Comparison of ENCODE assay signal across 9 cellular contexts in genomic region chr3:142180761-142181362, GRCh38. TPM values are rescaled to one million over a fixed set of nuclear protein-coding genes. Genes with fewer than 3 reads are reported as not detected.
A peak's percentile ranks its signal among the peaks of the same experiment; 100 is the strongest.
DNase-seq lines count a peak whose midpoint lies in the region; ATAC-seq and TF ChIP-seq lines count a peak whose summit lies in the region.
"Had no signal": no experiment of that assay in that cellular context is flagged by ENCODE, and none has a peak within 500 bp of the region (broad histone marks: within the 10 kb centered on the region; RNA-seq: fewer than 3 reads in every experiment).

No MANE protein-coding gene starts in this region.

- no peak overlapping the region for H3K4me3 ChIP-seq in GM06990 (replicated peaks; ENCODE audit: low read depth, low read length)
- H3K4me3 ChIP-seq in left lung = no peak overlapping the region
- H3K4me3 ChIP-seq in upper lobe of left lung = no peak overlapping the region

- TF ChIP-seq EP300 in upper lobe of left lung (IDR thresholded peaks at IDR 0.05) = no peak

- no peak overlapping the region for H3K4me3 Mint-ChIP-seq in brain

- TF ChIP-seq POLR2A in upper lobe of left lung (IDR thresholded peaks at IDR 0.05) = no peak

- no peak overlapping the region for H3K27ac ChIP-seq in left lung
- no peak overlapping the region for H3K27ac ChIP-seq in upper lobe of left lung
- H3K27ac ChIP-seq: epithelial cell of prostate had no signal

- intact Hi-C loops in left lung (cut with DNase I) = no loop called here

- peaks cover 35% of the 10 kb centered on the region for H3K36me3 Mint-ChIP-seq in brain

- H3K27me3 ChIP-seq in GM06990 (replicated peaks; ENCODE audit: control insufficient read depth, insufficient read depth, low read length) (no peaks in the 10 kb centered on the region), left lung (no peaks in the 10 kb centered on the region), upper lobe of left lung (no peaks in the 10 kb centered on the region)

- H3K27ac Mint-ChIP-seq in brain = no peak overlapping the region

- H3K9me3 Mint-ChIP-seq in brain = no peaks in the 10 kb centered on the region

- no peaks in the 10 kb centered on the region for H3K4me1 Mint-ChIP-seq in brain

- peak; percentile 49 for TF ChIP-seq CTCF in GM06990 (IDR thresholded peaks at IDR 0.05; ENCODE audit: insufficient read depth, low read length, poor library complexity, severe bottlenecking)
- TF ChIP-seq CTCF in brain (conservative IDR thresholded peaks at IDR 0.05) = peak; percentile 42 to 53
- TF ChIP-seq CTCF in left lung (IDR thresholded peaks at IDR 0.05) = peak; percentile 38 to 44
- peak in 5 of 6 experiments; percentile 24 to 42 (median 34) for TF ChIP-seq CTCF in upper lobe of left lung (IDR thresholded peaks at IDR 0.05)

- ATAC-seq in left lung (peak; percentile 47), upper lobe of left lung (ENCODE audit: low FRiP score in 2 of 2) (peak in 1 of 2 donors; percentile 36), GM18861 (IDR thresholded peaks at IDR 0.05; ENCODE audit: unreplicated experiment) (no peak), HG02763 (IDR thresholded peaks at IDR 0.05; ENCODE audit: unreplicated experiment) (no peak)

- WGBS in upper lobe of left lung, 2 donors = 95% methylated on average over 6 of the region's 6 CpGs

- peak; percentile 27 for DNase-seq in AG08396 (ENCODE audit: low spot score)
- no peak for DNase-seq in GM06990 (ENCODE audit: extremely low read depth, insufficient read length)
- peak; percentile 33 to 42 for DNase-seq in NOMO-1 (lab: John Stamatoyannopoulos, UW; ENCODE audit: unreplicated experiment in 2 of 2)
- no peak for DNase-seq in left lung
- DNase-seq in upper lobe of left lung = peak in 1 of 2 donors; percentile 25

- no peaks in the 10 kb centered on the region; the same call in none of the 2 replicates for H3K36me3 ChIP-seq in GM06990 (ENCODE audit: control insufficient read depth, insufficient read depth, low read length)
- peaks cover 0 to 70% of the 10 kb centered on the region in 2 donors for H3K36me3 ChIP-seq in left lung
- H3K36me3 ChIP-seq in upper lobe of left lung = peaks cover 4 to 81% (median 29%) of the 10 kb centered on the region in 4 donors

- no peaks in the 10 kb centered on the region for H3K27me3 Mint-ChIP-seq in brain

- H3K4me1 ChIP-seq in left lung = no peaks in the 10 kb centered on the region
- H3K4me1 ChIP-seq in upper lobe of left lung = no peaks in the 10 kb centered on the region

- H3K9me3 ChIP-seq in left lung = no peaks in the 10 kb centered on the region
- H3K9me3 ChIP-seq in upper lobe of left lung = no peaks in the 10 kb centered on the region

RNA-seq across cellular contexts. Expression of gene TFDP2, which starts 31.5 kb away (rescaled TPM):
- polyA plus RNA-seq in brain (ENCODE audit: insufficient read depth, low read depth, low replicate concordance) = 27.0 TPM
- total RNA-seq in left lung = 10 to 100 TPM; 21.2 to 31.2 TPM
- 10 to 100 TPM; 25.1 to 48.5 (median 30.8) TPM for total RNA-seq in upper lobe of left lung

RNA-seq across cellular contexts. Expression of gene GK5, which starts 44.5 kb away (rescaled TPM):
- polyA plus RNA-seq in brain (ENCODE audit: insufficient read depth, low read depth, low replicate concordance) = 3.1 TPM
- total RNA-seq in left lung (10 to 100 TPM; 15.7 to 20.8 TPM), upper lobe of left lung (10 to 100 TPM; 11.8 to 75.4 (median 18.6) TPM)

Comparison
In these comparisons a context has a peak if more than half of its experiments do, and no peak if none do; other contexts are left out.
1. DNase-seq: peak in AG08396 (single experiment) and NOMO-1 (2 of 2); none in GM06990 (single experiment) and left lung (0 of 2).
2. Peak in every context shown above with its lines, with median percentiles within 50 percentile points of each other: CTCF ChIP-seq.